ENCODE assay signal across 1 cellular context in the genomic region with DNA sequence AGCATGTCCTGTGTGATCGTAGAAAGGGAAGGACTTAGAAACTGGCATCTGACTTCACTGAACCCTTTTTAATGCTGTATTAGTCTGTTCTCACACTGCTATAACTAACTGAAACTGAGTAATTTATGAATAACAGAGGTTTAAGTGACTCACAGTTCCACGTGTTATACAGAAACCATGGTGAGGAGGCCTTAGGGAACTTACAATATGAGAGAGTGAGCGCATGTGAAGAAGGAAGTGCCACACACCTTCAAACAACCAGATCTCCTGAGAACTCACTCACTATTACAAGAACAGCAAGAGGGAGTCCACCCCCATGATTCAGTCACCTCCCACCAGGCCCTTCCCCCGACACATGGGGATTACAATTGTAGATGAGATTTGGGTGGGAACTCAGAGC.
A peak's percentile ranks its signal among the peaks of the same experiment; 100 is the strongest.
TF ChIP-seq lines count a peak whose summit lies in the region.

No MANE protein-coding gene starts in this region.

TF ChIP-seq in GM12878, 131 proteins besides CTCF, POLR2A, EP300 and RAD21 (continued from another document):
- TF ChIP-seq ATF2 (IDR thresholded peaks at IDR 0.05; ENCODE audit: low read length) (0 out of 2 replicates have a peak, but pooled peaks have one; percentile 51), ZNF217 (IDR thresholded peaks at IDR 0.05) (peak; percentile 76; the same call in 1 of the 2 replicates), TCF12 (IDR thresholded peaks at IDR 0.05; ENCODE audit: low read depth, low read length) (no peak)
